ENCODE assay signal across 8 cellular contexts in genomic region chr6:138593100-138593877, GRCh38.
A peak's percentile ranks its signal among the peaks of the same experiment; 100 is the strongest.
DNase-seq lines count a peak whose midpoint lies in the region; ATAC-seq, FAIRE-seq and TF ChIP-seq lines count a peak whose summit lies in the region.

No MANE protein-coding gene starts in this region.

- peak overlapping the region; percentile 79 for H3K4me2 ChIP-seq in BLaER1

- no peak for TF ChIP-seq CTCF in bronchial epithelial cell (IDR thresholded peaks at IDR 0.05; ENCODE audit: insufficient read depth, low read length, severe bottlenecking)
- TF ChIP-seq CTCF in liver (IDR thresholded peaks at IDR 0.05; ENCODE audit: low read depth, low read length, missing input control), result no peak

- peak; percentile 71 for ATAC-seq in GM19397 (IDR thresholded peaks at IDR 0.05; ENCODE audit: unreplicated experiment)
- ATAC-seq in HG03378 (IDR thresholded peaks at IDR 0.05; ENCODE audit: unreplicated experiment), result peak; percentile 85
- peak; percentile 80 for ATAC-seq in SK-N-SH treated with all-trans-retinoic acid at 6 μM for 48 hours

- H3K4me3 ChIP-seq in BLaER1, result peak overlapping the region; percentile 30; the same call in 1 of the 2 replicates
- H3K4me3 ChIP-seq in bronchial epithelial cell (ENCODE audit: low read depth, low read length), result no peak overlapping the region
- peak overlapping the region in 2 of 3 donors; percentile 2 to 6 for H3K4me3 ChIP-seq in liver (ENCODE audit: low read depth in 1 of 3, low read length in 3 of 3)

- 12% methylated on average over 12 of the region's 12 CpGs for WGBS in liver

- H4K20me1 ChIP-seq in BLaER1, result no peaks in the 10 kb centered on the region

- H3K36me3 ChIP-seq in BLaER1 (no peaks in the 10 kb centered on the region), bronchial epithelial cell (ENCODE audit: control insufficient read depth, insufficient read depth, low read length) (peaks cover 4% of the 10 kb centered on the region), liver (ENCODE audit: control insufficient read depth in 4 of 4, insufficient read depth in 3 of 4, low read depth in 1 of 4, low read length in 3 of 4) (no peaks in the 10 kb centered on the region)

- H3K4me1 ChIP-seq in BLaER1 (peaks cover 52% of the 10 kb centered on the region), liver (ENCODE audit: control insufficient read depth in 4 of 4, insufficient read depth in 4 of 4, low read length in 3 of 4) (peaks cover 5 to 44% (median 27%) of the 10 kb centered on the region in 4 donors)

- FAIRE-seq in bronchial epithelial cell (lab: Jason Lieb, UNC), result peak; percentile 88

- H3K27me3 ChIP-seq in BLaER1 (no peaks in the 10 kb centered on the region), bronchial epithelial cell (ENCODE audit: control insufficient read depth, insufficient read depth, low read length) (no peaks in the 10 kb centered on the region), liver (ENCODE audit: control insufficient read depth in 4 of 4, insufficient read depth in 4 of 4, low read length in 3 of 4) (no peaks in the 10 kb centered on the region)

- DNase-seq in bronchial epithelial cell (ENCODE audit: low read depth) (peak; percentile 98), NCI-H1417 treated with DMSO at 0.1 percent for 48 hours (lab: John Stamatoyannopoulos, UW) (no peak)
- peak; percentile 48 for DNase-seq in stimulated activated CD8-positive, alpha-beta memory T cell treated with anti-CD3 and anti-CD28 coated beads, Interleukin-4, amount 100 ng/mL, for 48 hours

- H3K9me3 ChIP-seq in BLaER1 (no peaks in the 10 kb centered on the region), liver (ENCODE audit: control insufficient read depth in 4 of 4, low read length in 3 of 4) (no peaks in the 10 kb centered on the region)

- H3K27ac ChIP-seq in BLaER1, result peak overlapping the region; percentile 70
- peak overlapping the region; percentile 63 to 79 for H3K27ac ChIP-seq in liver (ENCODE audit: low read depth in 1 of 2, low read length in 2 of 2)

- peak; percentile 19 to 35 for TF ChIP-seq RAD21 in liver (IDR thresholded peaks at IDR 0.05)

- H3K9ac ChIP-seq in BLaER1 (peak overlapping the region; percentile 61; the same call in 1 of the 2 replicates), liver (ENCODE audit: low read depth in 1 of 2, low read length in 2 of 2) (peak overlapping the region; percentile 24 to 63)

TF ChIP-seq in SK-N-SH treated with all-trans-retinoic acid at 6 μM for 48 hours, 23 proteins besides CTCF, POLR2A, EP300 and RAD21:
- TF ChIP-seq ISL1 (CRISPR knock-in tag; IDR thresholded peaks at IDR 0.05) (no peak), ZC3H10 (CRISPR knock-in tag; IDR thresholded peaks at IDR 0.05) (peak; percentile 29; the same call in 1 of the 2 replicates)

TF ChIP-seq in liver, 16 proteins besides CTCF, POLR2A, EP300 and RAD21:
- TF ChIP-seq JUND (IDR thresholded peaks at IDR 0.05) (peak; percentile 81 to 91), FOXA2 (IDR thresholded peaks at IDR 0.05) (no peak), MAX (IDR thresholded peaks at IDR 0.05) (no peak), SP1 (IDR thresholded peaks at IDR 0.05) (peak; percentile 76), HNF4A (conservative IDR thresholded peaks at IDR 0.05) (peak; percentile 49 to 56), YY1 (IDR thresholded peaks at IDR 0.05) (peak; percentile 36), EGR1 (IDR thresholded peaks at IDR 0.05; ENCODE audit: low read depth in 2 of 2) (no peak), ATF3 (IDR thresholded peaks at IDR 0.05) (no peak), ZBTB33 (IDR thresholded peaks at IDR 0.05) (no peak), GABPA (IDR thresholded peaks at IDR 0.05 in 1 of 2, conservative IDR thresholded peaks at IDR 0.05 in 1 of 2) (peak; percentile 28 to 79), TAF1 (conservative IDR thresholded peaks at IDR 0.05) (no peak), HNF4G (IDR thresholded peaks at IDR 0.05) (no peak), FOXA1 (IDR thresholded peaks at IDR 0.05) (no peak), RXRA (IDR thresholded peaks at IDR 0.05) (peak; percentile 44 to 66), REST (IDR thresholded peaks at IDR 0.05) (peak; percentile 28), NR2F2 (IDR thresholded peaks at IDR 0.05) (peak; percentile 50)
